ENCODE assay signal across 8 cellular contexts in genomic region chr17:29585080-29585751, GRCh38. TPM values are rescaled to one million over a fixed set of nuclear protein-coding genes. Genes with fewer than 3 reads are reported as not detected.
DNase-seq lines count a peak whose midpoint lies in the region; ATAC-seq and TF ChIP-seq lines count a peak whose summit lies in the region.

No MANE protein-coding gene starts in this region.

- no peaks in the 10 kb centered on the region for H3K36me3 ChIP-seq in CD8-positive, alpha-beta memory T cell (ENCODE audit: insufficient read depth, low read length)
- H3K36me3 ChIP-seq in OCI-LY7 (ENCODE audit: insufficient read depth, low read length) = peaks cover 25% of the 10 kb centered on the region

- peaks cover 0 to 31% (median 4%) of the 10 kb centered on the region in 3 donors for H3K36me3 Mint-ChIP-seq in CD8-positive, alpha-beta memory T cell
- peaks cover 5% of the 10 kb centered on the region for H3K36me3 Mint-ChIP-seq in osteocyte (ENCODE audit: unreplicated experiment)

- ATAC-seq in HG03342 (IDR thresholded peaks at IDR 0.05; ENCODE audit: unreplicated experiment) (no peak), omental fat pad (ENCODE audit: low FRiP score) (no peak)

- no TSS peak for BruUV-seq in OCI-LY7 (replicated peaks; lab: Mats Ljungman, UMichigan)

- H3K4me1 Mint-ChIP-seq in CD8-positive, alpha-beta memory T cell = peaks cover 46 to 59% (median 50%) of the 10 kb centered on the region in 3 donors
- peaks cover 47% of the 10 kb centered on the region for H3K4me1 Mint-ChIP-seq in osteocyte (ENCODE audit: unreplicated experiment)

- peaks cover 0 to 2% of the 10 kb centered on the region in 2 donors for H3K27me3 Mint-ChIP-seq in CD8-positive, alpha-beta memory T cell
- no peaks in the 10 kb centered on the region for H3K27me3 Mint-ChIP-seq in osteocyte (ENCODE audit: unreplicated experiment)

- H3K4me3 Mint-ChIP-seq in CD8-positive, alpha-beta memory T cell = peak overlapping the region in 4 of 7 donors; percentile 37 to 66 (median 44)
- no peak overlapping the region for H3K4me3 Mint-ChIP-seq in osteocyte (ENCODE audit: unreplicated experiment)

- no peak overlapping the region for H3K4me3 ChIP-seq in CD8-positive, alpha-beta memory T cell (ENCODE audit: low read length)
- peak overlapping the region; percentile 36 for H3K4me3 ChIP-seq in OCI-LY7 (ENCODE audit: low read depth, low read length, poor library complexity, severe bottlenecking)
- peak overlapping the region; percentile 55 for H3K4me3 ChIP-seq in coronary artery

- H3K79me2 ChIP-seq in OCI-LY7 (ENCODE audit: insufficient read depth, low read depth, low read length) = peaks cover 46% of the 10 kb centered on the region

- no peaks in the 10 kb centered on the region for H3K9me3 ChIP-seq in CD8-positive, alpha-beta memory T cell (ENCODE audit: low read length)
- H3K9me3 ChIP-seq in OCI-LY7 (ENCODE audit: low read length) = no peaks in the 10 kb centered on the region

- peak overlapping the region; percentile 24 for H3K27ac ChIP-seq in CD8-positive, alpha-beta memory T cell (ENCODE audit: low read depth, low read length)
- H3K27ac ChIP-seq in OCI-LY7 (ENCODE audit: low read depth, low read length, poor library complexity, severe bottlenecking) (peak overlapping the region; percentile 50), coronary artery (peak overlapping the region; percentile 13 to 82)

- H3K4me1 ChIP-seq in CD8-positive, alpha-beta memory T cell (ENCODE audit: insufficient read depth, low read length) = peaks cover 55% of the 10 kb centered on the region
- H3K4me1 ChIP-seq in OCI-LY7 (ENCODE audit: insufficient read depth, low read length, poor library complexity, severe bottlenecking) = peaks cover 57% of the 10 kb centered on the region

- no peaks in the 10 kb centered on the region for H3K27me3 ChIP-seq in CD8-positive, alpha-beta memory T cell (ENCODE audit: insufficient read depth, low read length, poor library complexity, severe bottlenecking)

- POLR2A ChIA-PET in CD8-positive, alpha-beta memory T cell (lab: Charles Lee) = no interaction called here
- POLR2A ChIA-PET in OCI-LY7 (lab: Charles Lee) = interaction anchor here (0.6 to 1.1 kb wide), 3 partner anchors 9 to 444 kb away, joined by 3 to 4 read pairs (median 4); no protein-coding TSS in a partner anchor

- peak; percentile 78 for TF ChIP-seq CTCF in OCI-LY7 (conservative IDR thresholded peaks at IDR 0.05; ENCODE audit: low read length)
- TF ChIP-seq CTCF in coronary artery (IDR thresholded peaks at IDR 0.05) = no peak
- TF ChIP-seq CTCF in osteocyte (IDR thresholded peaks at IDR 0.05) = peak; percentile 28
- no peak for TF ChIP-seq CTCF in omental fat pad (IDR thresholded peaks at IDR 0.05)

- DNase-seq in CD8-positive, alpha-beta memory T cell = peak in 1 of 5 donors; percentile 30
- DNase-seq in OCI-LY7 (ENCODE audit: low spot score) (peak; percentile 51), coronary artery (ENCODE audit: low spot score) (no peak), osteocyte (ENCODE audit: extremely low spot score, unreplicated experiment) (no peak), iPS-NIHi11 (ENCODE audit: low spot score) (no peak), omental fat pad (ENCODE audit: low spot score) (no peak)
- DNase-seq in NK-92 treated with Interleukin-12 subunit alpha and Interleukin-12 subunit beta, amount 100 ng/mL, for 24 hours (lab: John Stamatoyannopoulos, UW) = no peak

- no peaks in the 10 kb centered on the region for H3K9me3 Mint-ChIP-seq in CD8-positive, alpha-beta memory T cell
- no peaks in the 10 kb centered on the region for H3K9me3 Mint-ChIP-seq in osteocyte (ENCODE audit: unreplicated experiment)

- intact Hi-C loops in OCI-LY7 (cut with micrococcal nuclease; ENCODE audit: unreplicated experiment) = no loop called here

- no peak overlapping the region for H2AFZ ChIP-seq in OCI-LY7 (ENCODE audit: low read length)

- H3K9me2 ChIP-seq in OCI-LY7 (ENCODE audit: insufficient read depth, low read length) = no peaks in the 10 kb centered on the region

- peak overlapping the region in 7 of 8 donors; percentile 19 to 91 (median 61) for H3K27ac Mint-ChIP-seq in CD8-positive, alpha-beta memory T cell
- peak overlapping the region; percentile 80 for H3K27ac Mint-ChIP-seq in osteocyte (ENCODE audit: unreplicated experiment)

- H3K4me2 ChIP-seq in OCI-LY7 (ENCODE audit: low read length) = peak overlapping the region; percentile 58

- CTCF ChIA-PET in CD8-positive, alpha-beta memory T cell (lab: Charles Lee) = interaction anchor here (1.3 to 26.2 kb wide), 4 partner anchors 13 to 346 kb away, joined by 3 to 436 read pairs (median 5); no protein-coding TSS in a partner anchor
- CTCF ChIA-PET in OCI-LY7 (lab: Charles Lee; ENCODE audit: unreplicated experiment) = no interaction called here

- H4K20me1 ChIP-seq in OCI-LY7 (ENCODE audit: insufficient read depth, low read length) = peaks cover 5% of the 10 kb centered on the region; the same call in 1 of the 2 replicates

RNA-seq across cellular contexts. Expression of gene GIT1, which starts 4.2 kb away (rescaled TPM):
- 10 to 100 TPM; 69.7 to 69.8 TPM for total RNA-seq in CD8-positive, alpha-beta memory T cell
- 25.7 TPM for polyA plus RNA-seq in CD8-positive, alpha-beta memory T cell
- total RNA-seq in OCI-LY7 (2014; rRNA removed; shearing (Covaris generic)) = 38.8 and 44.3 TPM in 2 replicates
- total RNA-seq in OCI-LY7 (2022) (60.2 and 69.6 TPM in 2 replicates), osteocyte (48.2 and 50.7 TPM in 2 replicates), omental fat pad (10 to 100 TPM; 24.4 to 73.6 (median 37.3) TPM)

RNA-seq across cellular contexts. Expression of gene ANKRD13B, which starts 7.7 kb away (rescaled TPM):
- 10 to 100 TPM; 20.8 to 21.8 TPM for total RNA-seq in CD8-positive, alpha-beta memory T cell
- polyA plus RNA-seq in CD8-positive, alpha-beta memory T cell = 0.35 TPM
- total RNA-seq in OCI-LY7 (2014; rRNA removed; shearing (Covaris generic)) = 17.8 and 22.8 TPM in 2 replicates
- total RNA-seq in OCI-LY7 (2022) = 30.5 and 32.8 TPM in 2 replicates
- 33.1 and 36.1 TPM in 2 replicates for total RNA-seq in osteocyte
- total RNA-seq in omental fat pad = 10 to 100 TPM in 3 of 4 donors, 1 to 10 TPM in 1; 9.2 to 18.3 (median 13.2) TPM

RNA-seq across cellular contexts. Expression of gene TP53I13, which starts 16.7 kb away (rescaled TPM):
- 10 to 100 TPM; 71.3 to 75.5 TPM for total RNA-seq in CD8-positive, alpha-beta memory T cell
- polyA plus RNA-seq in CD8-positive, alpha-beta memory T cell = 33.1 TPM
- total RNA-seq in OCI-LY7 (2014; rRNA removed; shearing (Covaris generic)) = 27.5 and 30.9 TPM in 2 replicates
- 20.8 and 26.5 TPM in 2 replicates for total RNA-seq in OCI-LY7 (2022)
- 42.0 and 43.1 TPM in 2 replicates for total RNA-seq in osteocyte
- 100 to 1,000 TPM in 1 of 4 donors, 10 to 100 TPM in 3; 65.0 to 122 (median 72.6) TPM for total RNA-seq in omental fat pad

RNA-seq across cellular contexts. Expression of gene ABHD15, which starts 18.4 kb away (rescaled TPM):
- 10 to 100 TPM; 18.3 to 19.3 TPM for total RNA-seq in CD8-positive, alpha-beta memory T cell
- 22.6 TPM for polyA plus RNA-seq in CD8-positive, alpha-beta memory T cell
- 7.7 and 8.5 TPM in 2 replicates for total RNA-seq in OCI-LY7 (2014; rRNA removed; shearing (Covaris generic))
- total RNA-seq in OCI-LY7 (2022) (13.9 and 15.3 TPM in 2 replicates), osteocyte (11.7 and 12.8 TPM in 2 replicates), omental fat pad (10 to 100 TPM; 21.6 to 55.2 (median 25.2) TPM)

RNA-seq across cellular contexts. Expression of gene CORO6, which starts 37.5 kb away (rescaled TPM):
- 1 to 10 TPM; 2.5 to 2.9 TPM for total RNA-seq in CD8-positive, alpha-beta memory T cell
- polyA plus RNA-seq in CD8-positive, alpha-beta memory T cell = 0.17 TPM
- total RNA-seq in OCI-LY7 (2014; rRNA removed; shearing (Covaris generic)) = 3.9 and 5.9 TPM in 2 replicates
- total RNA-seq in OCI-LY7 (2022) = 6.2 and 7.5 TPM in 2 replicates
- total RNA-seq in osteocyte = 4.8 and 7.1 TPM in 2 replicates
- total RNA-seq in omental fat pad = 10 to 100 TPM; 10.7 to 45.9 (median 14.1) TPM

Comparison
In these comparisons a context has a peak if more than half of its experiments do, and no peak if none do; other contexts are left out.
1. CTCF ChIP-seq: peak in OCI-LY7 (single experiment) and osteocyte (single experiment); none in coronary artery (single experiment) and omental fat pad (0 of 3).
2. Peak in every context shown above with its lines, with median percentiles within 50 percentile points of each other: H3K27ac ChIP-seq.